2 cellular contexts compared by ENCODE assay signal in genomic region chr15:83108266-83109219, GRCh38.
TF ChIP-seq lines count a peak whose summit lies in the region.

No MANE protein-coding gene starts in this region.

TF ChIP-seq in SK-N-SH, 30 proteins besides CTCF, POLR2A, EP300 and RAD21 (continued from another document):
- TF ChIP-seq REST (IDR thresholded peaks at IDR 0.05; ENCODE audit: low read depth, low read length), result no peak
- TF ChIP-seq ELF1 (IDR thresholded peaks at IDR 0.05), result no peak
- TF ChIP-seq NFIC (IDR thresholded peaks at IDR 0.05; ENCODE audit: borderline replicate concordance), result no peak
- TF ChIP-seq TAF1 (IDR thresholded peaks at IDR 0.05; ENCODE audit: borderline replicate concordance, low read depth, low read length), result no peak
- TF ChIP-seq TCF12 (IDR thresholded peaks at IDR 0.05), result no peak
- no peak for TF ChIP-seq FOXJ3 (CRISPR knock-in tag; IDR thresholded peaks at IDR 0.05)
- no peak for TF ChIP-seq MEF2A (IDR thresholded peaks at IDR 0.05; ENCODE audit: borderline replicate concordance, low read depth)
- TF ChIP-seq USF1 (IDR thresholded peaks at IDR 0.05; ENCODE audit: borderline replicate concordance, low read depth), result no peak
- no peak for TF ChIP-seq SIN3A (IDR thresholded peaks at IDR 0.05; ENCODE audit: borderline replicate concordance, low read depth, low read length)
- no peak for TF ChIP-seq YY1 (IDR thresholded peaks at IDR 0.05; ENCODE audit: low read depth)
- no peak for TF ChIP-seq NRF1 (IDR thresholded peaks at IDR 0.05; ENCODE audit: low read depth, low read length)

TF ChIP-seq in SK-N-SH treated with all-trans-retinoic acid at 6 μM for 48 hours, 23 proteins besides CTCF, POLR2A, EP300 and RAD21 (continued from another document):
- no peak for TF ChIP-seq CREB5 (CRISPR knock-in tag; IDR thresholded peaks at IDR 0.05; ENCODE audit: low read depth)
- no peak for TF ChIP-seq POU6F1 (CRISPR knock-in tag; IDR thresholded peaks at IDR 0.05; ENCODE audit: borderline replicate concordance, low read depth)
- TF ChIP-seq OSR1 (CRISPR knock-in tag; IDR thresholded peaks at IDR 0.05), result no peak
